Comparison of ENCODE assay signal across 36 cellular contexts in the genomic region with DNA sequence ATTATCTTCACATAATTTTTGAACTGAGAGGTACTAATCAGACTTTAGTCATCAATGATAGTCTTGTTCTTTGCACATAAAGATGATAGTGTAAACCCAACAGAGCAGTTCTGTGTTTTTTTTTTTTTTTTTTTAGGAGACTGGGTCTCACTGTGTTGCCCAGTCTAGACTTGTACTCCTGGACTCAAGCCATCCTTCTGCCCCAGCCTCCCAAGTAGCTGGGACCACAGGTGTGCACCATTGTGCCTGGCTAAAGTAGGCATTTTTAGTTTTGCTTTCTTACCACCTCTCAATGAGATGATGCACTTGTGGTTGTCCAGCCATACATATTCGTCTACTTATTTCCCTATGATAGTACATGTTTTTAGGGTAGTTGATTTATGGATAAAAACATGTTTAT.
"Had no signal": no experiment of that assay in that cellular context is flagged by ENCODE, and none has a peak within 500 bp of the region (broad histone marks: within the 10 kb centered on the region; RNA-seq: fewer than 3 reads in every experiment).

No MANE protein-coding gene starts in this region.

- H3K27ac Mint-ChIP-seq: activated CD4-positive, alpha-beta memory T cell treated with anti-CD3 and anti-CD28 coated beads, Interleukin-2, amount 10 ng/mL, durations not matched to agents 7 days and 5 days; activated CD4-positive, alpha-beta T cell treated with anti-CD3 and anti-CD28 coated beads for 36 hours; activated CD4-positive, alpha-beta T cell treated with anti-CD3 and anti-CD28 coated beads, Interleukin-2, amount 10 ng/mL, durations not matched to agents 7 days and 5 days; activated CD8-positive, alpha-beta memory T cell treated with anti-CD3 and anti-CD28 coated beads, Interleukin-2, amount 10 ng/mL, durations not matched to agents 7 days and 5 days; activated CD8-positive, alpha-beta T cell treated with anti-CD3 and anti-CD28 coated beads, Interleukin-2, amount 10 ng/mL, durations not matched to agents 7 days and 5 days; activated naive CD4-positive, alpha-beta T cell treated with anti-CD3 and anti-CD28 coated beads, Interleukin-2, amount 50 U/mL, for 72 hours; activated naive CD8-positive, alpha-beta T cell treated with anti-CD3 and anti-CD28 coated beads for 36 hours; activated T-cell treated with anti-CD3 and anti-CD28 coated beads, Interleukin-2, amount 50 U/mL, for 24 hours; activated T-helper 2 cell treated with anti-CD3 and anti-CD28 coated beads, Interferon-gamma antibody, Interleukin-2, Interleukin-4, amounts not matched to agents 10 μg/mL and 5 μg/mL and 100 μg/mL, durations not matched to agents 14 hours and 24 hours and 36 hours; T-helper 1 cell treated with Interleukin-12 subunit alpha and Interleukin-12 subunit beta and Interleukin-4 antibody, amounts not matched to agents 30 μg/mL and 1 μg/mL, for 36 hours; T-helper 2 cell treated with Interferon-gamma antibody and Interleukin-4, amounts not matched to agents 5 μg/mL and 100 μg/mL, for 36 hours had no signal

- H3K9me3 Mint-ChIP-seq: activated CD4-positive, alpha-beta memory T cell treated with anti-CD3 and anti-CD28 coated beads, Interleukin-2, amount 10 ng/mL, durations not matched to agents 7 days and 5 days; activated naive CD4-positive, alpha-beta T cell treated with anti-CD3 and anti-CD28 coated beads, Interleukin-2, amount 50 U/mL, for 72 hours; activated naive CD8-positive, alpha-beta T cell treated with anti-CD3 and anti-CD28 coated beads for 36 hours; activated T-cell treated with anti-CD3 and anti-CD28 coated beads, Interleukin-2, amount 50 U/mL, for 24 hours; activated T-helper 2 cell treated with anti-CD3 and anti-CD28 coated beads, Interferon-gamma antibody, Interleukin-2, Interleukin-4, amounts not matched to agents 10 μg/mL and 5 μg/mL and 100 μg/mL, durations not matched to agents 14 hours and 24 hours and 36 hours; T-helper 1 cell treated with Interleukin-12 subunit alpha and Interleukin-12 subunit beta and Interleukin-4 antibody, amounts not matched to agents 30 μg/mL and 1 μg/mL, for 36 hours; T-helper 2 cell treated with Interferon-gamma antibody and Interleukin-4, amounts not matched to agents 5 μg/mL and 100 μg/mL, for 36 hours had no signal

- H3K27me3 Mint-ChIP-seq: activated CD4-positive, alpha-beta T cell treated with anti-CD3 and anti-CD28 coated beads for 36 hours; activated CD4-positive, alpha-beta T cell treated with anti-CD3 and anti-CD28 coated beads, Interleukin-2, amount 10 ng/mL, durations not matched to agents 7 days and 5 days; activated CD8-positive, alpha-beta memory T cell treated with anti-CD3 and anti-CD28 coated beads, Interleukin-2, amount 10 ng/mL, durations not matched to agents 7 days and 5 days; activated naive CD8-positive, alpha-beta T cell treated with anti-CD3 and anti-CD28 coated beads for 36 hours; activated T-cell treated with anti-CD3 and anti-CD28 coated beads, Interleukin-2, amount 50 U/mL, for 24 hours had no signal

- H3K36me3 Mint-ChIP-seq: activated CD8-positive, alpha-beta memory T cell treated with anti-CD3 and anti-CD28 coated beads, Interleukin-2, amount 10 ng/mL, durations not matched to agents 7 days and 5 days; activated naive CD4-positive, alpha-beta T cell treated with anti-CD3 and anti-CD28 coated beads, Interleukin-2, amount 50 U/mL, for 72 hours had no signal

- H3K4me3 Mint-ChIP-seq: activated CD4-positive, alpha-beta memory T cell treated with anti-CD3 and anti-CD28 coated beads, Interleukin-2, amount 10 ng/mL, durations not matched to agents 7 days and 5 days; activated CD4-positive, alpha-beta T cell treated with anti-CD3 and anti-CD28 coated beads for 36 hours; activated CD4-positive, alpha-beta T cell treated with anti-CD3 and anti-CD28 coated beads, Interleukin-2, amount 10 ng/mL, durations not matched to agents 7 days and 5 days; activated CD8-positive, alpha-beta memory T cell treated with anti-CD3 and anti-CD28 coated beads, Interleukin-2, amount 10 ng/mL, durations not matched to agents 7 days and 5 days; activated CD8-positive, alpha-beta T cell treated with anti-CD3 and anti-CD28 coated beads, Interleukin-2, amount 10 ng/mL, durations not matched to agents 7 days and 5 days; activated naive CD8-positive, alpha-beta T cell treated with anti-CD3 and anti-CD28 coated beads for 36 hours; activated T-cell treated with anti-CD3 and anti-CD28 coated beads, Interleukin-2, amount 50 U/mL, for 24 hours; T-helper 1 cell treated with Interleukin-12 subunit alpha and Interleukin-12 subunit beta and Interleukin-4 antibody, amounts not matched to agents 30 μg/mL and 1 μg/mL, for 36 hours; T-helper 2 cell treated with Interferon-gamma antibody and Interleukin-4, amounts not matched to agents 5 μg/mL and 100 μg/mL, for 36 hours had no signal

- FAIRE-seq: astrocyte, TTC549 had no signal

- ATAC-seq: activated CD4-positive, alpha-beta T cell treated with anti-CD3 and anti-CD28 coated beads for 36 hours; activated CD4-positive, CD25-positive, alpha-beta regulatory T cell treated with anti-CD3 and anti-CD28 coated beads, Interleukin-2, amount 50 U/mL, for 24 hours; activated CD8-positive, alpha-beta memory T cell treated with anti-CD3 and anti-CD28 coated beads, Interleukin-2, amount 10 ng/mL, durations not matched to agents 7 days and 5 days; activated CD8-positive, alpha-beta T cell treated with anti-CD3 and anti-CD28 coated beads, Interleukin-2, amount 10 ng/mL, durations not matched to agents 7 days and 5 days; activated naive CD4-positive, alpha-beta T cell treated with anti-CD3 and anti-CD28 coated beads, Interleukin-2, amount 50 U/mL, for 72 hours; body of pancreas had no signal

- DNase-seq: activated CD4-positive, alpha-beta memory T cell treated with anti-CD3 and anti-CD28 coated beads, Interleukin-2, amount 10 ng/mL, durations not matched to agents 7 days and 5 days; activated CD4-positive, alpha-beta T cell treated with anti-CD3 and anti-CD28 coated beads for 1 hour; activated CD4-positive, alpha-beta T cell treated with anti-CD3 and anti-CD28 coated beads for 36 hours; activated CD4-positive, alpha-beta T cell treated with anti-CD3 and anti-CD28 coated beads for 48 hours; activated CD4-positive, alpha-beta T cell treated with anti-CD3 and anti-CD28 coated beads, Interleukin-2, amount 10 ng/mL, durations not matched to agents 7 days and 5 days; activated CD4-positive, alpha-beta T cell treated with anti-CD3 and anti-CD28 coated beads, Interleukin-2, amount 50 U/mL, for 48 hours; activated CD4-positive, CD25-positive, alpha-beta regulatory T cell; activated CD8-positive, alpha-beta memory T cell treated with anti-CD3 and anti-CD28 coated beads for 24 hours; activated CD8-positive, alpha-beta memory T cell treated with anti-CD3 and anti-CD28 coated beads, Interleukin-2, amount 10 ng/mL, durations not matched to agents 7 days and 5 days; activated CD8-positive, alpha-beta memory T cell treated with anti-CD3 and anti-CD28 coated beads, Interleukin-2, amount 50 U/mL, for 48 hours; activated CD8-positive, alpha-beta T cell treated with anti-CD3 and anti-CD28 coated beads, Interleukin-2, amount 10 ng/mL, durations not matched to agents 7 days and 5 days; activated effector memory CD4-positive, alpha-beta T cell treated with Interleukin-2 at 50 U/mL for 16 hours; activated gamma-delta T cell; activated naive CD4-positive, alpha-beta T cell treated with anti-CD3 and anti-CD28 coated beads, Interleukin-2, amount 50 U/mL, for 16 hours; activated naive CD4-positive, alpha-beta T cell treated with Interleukin-2 at 50 U/mL for 16 hours; activated naive CD8-positive, alpha-beta T cell treated with anti-CD3 and anti-CD28 coated beads for 36 hours; activated T-cell treated with anti-CD3 and anti-CD28 coated beads, Interleukin-2, amount 50 U/mL, for 24 hours; activated T-cell treated with anti-CD3 and anti-CD28 coated beads, Interleukin-2, amount 50 U/mL, for 48 hours; adrenal gland; amniotic stem cell; aorta; body of pancreas; brain microvascular endothelial cell; central memory CD4-positive, alpha-beta T cell; T-helper 1 cell; T-helper 2 cell; T-helper 9 cell had no signal

- H3K27ac ChIP-seq: adrenal gland, body of pancreas, brain microvascular endothelial cell, breast epithelium, VCaP had no signal
